8 cellular contexts compared by ENCODE assay signal in genomic region chr4:144575181-144575580, GRCh38.
DNase-seq lines count a peak whose midpoint lies in the region; ATAC-seq and TF ChIP-seq lines count a peak whose summit lies in the region.

No MANE protein-coding gene starts in this region.

- H3K9me3 ChIP-seq in adipocyte (ENCODE audit: control insufficient read depth, low read length) (no peaks in the 10 kb centered on the region), mucosa of descending colon (no peaks in the 10 kb centered on the region), T-helper 17 cell (ENCODE audit: control insufficient read depth, low read length, poor library complexity, severe bottlenecking) (no peaks in the 10 kb centered on the region)

- ATAC-seq in HG02981 (IDR thresholded peaks at IDR 0.05; ENCODE audit: unreplicated experiment) (peak; percentile 44), mucosa of descending colon (peak; percentile 35), GM18867 (IDR thresholded peaks at IDR 0.05; ENCODE audit: unreplicated experiment) (no peak), T-helper 17 cell (no peak)

- no peaks in the 10 kb centered on the region for H3K36me3 Mint-ChIP-seq in T-helper 17 cell (ENCODE audit: low read depth)

- H3K27ac Mint-ChIP-seq in T-helper 17 cell: no peak overlapping the region

- DNase-seq in adipocyte (ENCODE audit: low read depth): peak; percentile 19
- no peak for DNase-seq in mucosa of descending colon
- no peak for DNase-seq in T1000 (lab: John Stamatoyannopoulos, UW)
- DNase-seq in NCI-H2196 (lab: John Stamatoyannopoulos, UW; ENCODE audit: unreplicated experiment): no peak
- DNase-seq in T-helper 17 cell: no peak

- H3K27me3 ChIP-seq in adipocyte (replicated peaks; ENCODE audit: control insufficient read depth, insufficient read depth, low read length): no peaks in the 10 kb centered on the region

- H3K27me3 Mint-ChIP-seq in T-helper 17 cell: no peaks in the 10 kb centered on the region

- peaks cover 15% of the 10 kb centered on the region for H3K4me1 ChIP-seq in adipocyte (ENCODE audit: control insufficient read depth, insufficient read depth, low read length)
- H3K4me1 ChIP-seq in mucosa of descending colon (ENCODE audit: low read depth): no peaks in the 10 kb centered on the region

- peak; percentile 44 for TF ChIP-seq CTCF in GM12874 (IDR thresholded peaks at IDR 0.05; ENCODE audit: insufficient read depth, low read depth, low read length)
- TF ChIP-seq CTCF in mucosa of descending colon (IDR thresholded peaks at IDR 0.05): no peak

- H3K9ac ChIP-seq in adipocyte (ENCODE audit: low read length): no peak overlapping the region

- H3K4me3 ChIP-seq in adipocyte (ENCODE audit: low read length) (no peak overlapping the region), mucosa of descending colon (no peak overlapping the region)

- H3K4me1 Mint-ChIP-seq in T-helper 17 cell: no peaks in the 10 kb centered on the region

- H3K36me3 ChIP-seq in adipocyte (ENCODE audit: control insufficient read depth, insufficient read depth, low read length, severe bottlenecking) (no peaks in the 10 kb centered on the region), mucosa of descending colon (ENCODE audit: low read depth) (no peaks in the 10 kb centered on the region)

- no peak overlapping the region for H3K4me3 Mint-ChIP-seq in T-helper 17 cell

- intact Hi-C loops in mucosa of descending colon (cut with DNase I, micrococcal nuclease): no loop called here

Comparison
In these comparisons a context has a peak if more than half of its experiments do, and no peak if none do; other contexts are left out.
1. ATAC-seq: peak in HG02981 (single experiment) and mucosa of descending colon (single experiment); none in GM18867 (single experiment) and T-helper 17 cell (single experiment).